24 cellular contexts compared by ENCODE assay signal in the genomic region with DNA sequence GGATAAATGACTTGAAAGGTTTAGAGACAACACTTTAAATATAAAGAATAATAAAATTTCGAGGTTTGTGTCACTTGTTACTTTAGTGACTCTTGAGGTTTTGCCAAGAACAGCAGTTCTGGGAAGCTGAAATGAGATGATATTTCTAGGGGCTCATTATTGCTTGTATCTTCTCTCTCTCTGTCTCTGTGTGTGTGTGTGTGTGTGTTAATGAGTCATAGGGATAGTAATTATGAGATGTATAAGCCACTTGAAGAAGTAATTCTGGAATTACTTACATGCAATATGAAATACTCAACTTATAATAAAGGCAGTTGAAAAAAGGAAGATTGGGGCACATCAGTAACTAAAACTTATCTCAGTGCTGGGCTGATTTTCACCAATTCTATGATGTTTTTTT. TPM values are rescaled to one million over a fixed set of nuclear protein-coding genes. Genes with fewer than 3 reads are reported as not detected.
"Had no signal": no experiment of that assay in that cellular context is flagged by ENCODE, and none has a peak within 500 bp of the region (broad histone marks: within the 10 kb centered on the region; RNA-seq: fewer than 3 reads in every experiment).

No MANE protein-coding gene starts in this region.

- H3K27ac ChIP-seq: KMS-11, RWPE1 had no signal

- ATAC-seq: HepG2, Panc1, PC-3 had no signal

- FAIRE-seq: HepG2 had no signal

- DNase-seq: IMR-90, Kasumi-1, MM.1S, NCI-H1092 treated with DMSO at 0.1 percent for 48 hours, NCI-H1417 treated with DMSO at 0.1 percent for 48 hours, NCI-H146, NCI-H1694 treated with DMSO at 0.1 percent for 48 hours, NCI-H1930, NCI-H2081, NCI-H2107, NCI-H2227 treated with DMSO at 0.1 percent for 48 hours, NCI-H526 treated with DMSO at 0.1 percent for 48 hours, NCI-H748 treated with DMSO at 0.1 percent for 48 hours, PC-3, SHP77, SK-N-SH had no signal

- H3K9me3 ChIP-seq: SK-N-SH had no signal

RNA-seq across cellular contexts. Expression of gene OR10G7, which starts 9.6 kb away (rescaled TPM):
- total RNA-seq: HepG2, HT1080, IMR-90, M059J, NCI-H460, PC-3, SK-MEL-5 had no signal

RNA-seq across cellular contexts. Expression of gene OR10G8, which starts 24.2 kb away (rescaled TPM):
- total RNA-seq: HepG2, HT1080, IMR-90, M059J, NCI-H460, PC-3, SK-MEL-5 had no signal

RNA-seq across cellular contexts. Expression of gene OR10G9, which starts 28.0 kb away (rescaled TPM):
- total RNA-seq: HepG2, HT1080, IMR-90, M059J, NCI-H460, PC-3, SK-MEL-5 had no signal

RNA-seq across cellular contexts. Expression of gene OR10G4, which starts 38.0 kb away (rescaled TPM):
- total RNA-seq: HepG2, HT1080, IMR-90, M059J, NCI-H460, PC-3, SK-MEL-5 had no signal

RNA-seq across cellular contexts. Expression of gene OR10G6, which starts 55.8 kb away (rescaled TPM):
- total RNA-seq: HepG2, HT1080, IMR-90, M059J, NCI-H460, PC-3, SK-MEL-5 had no signal
